8 cellular contexts compared by ENCODE assay signal in genomic region chr2:227890495-227891079, GRCh38. TPM values are rescaled to one million over a fixed set of nuclear protein-coding genes. Genes with fewer than 3 reads are reported as not detected.
DNase-seq lines count a peak whose midpoint lies in the region; ATAC-seq and TF ChIP-seq lines count a peak whose summit lies in the region.

No MANE protein-coding gene starts in this region.

- no peak overlapping the region for H3K27ac Mint-ChIP-seq in activated T-cell treated with anti-CD3 and anti-CD28 coated beads, Interleukin-2, amount 50 U/mL, for 72 hours

- DNase-seq in activated T-cell treated with anti-CD3 and anti-CD28 coated beads, Interleukin-2, amount 50 U/mL, for 72 hours, result no peak
- no peak for DNase-seq in activated T-cell treated with anti-CD3 and anti-CD28 coated beads, Interleukin-2, amount 50 U/mL, for 1 hour
- DNase-seq in NCI-H1105 treated with DMSO at 0.1 percent for 48 hours (lab: John Stamatoyannopoulos, UW), result peak; percentile 63
- DNase-seq in glomerular endothelial cell (ENCODE audit: extremely low read depth, low read depth, low spot score), result peak; percentile 41
- peak; percentile 62 for DNase-seq in renal cortical epithelial cell (ENCODE audit: low read depth)
- no peak for DNase-seq in activated CD8-positive, alpha-beta memory T cell treated with anti-CD3 and anti-CD28 coated beads, Interleukin-2, amount 50 U/mL, for 4 hours

- no peaks in the 10 kb centered on the region for H3K36me3 Mint-ChIP-seq in activated T-cell treated with anti-CD3 and anti-CD28 coated beads, Interleukin-2, amount 50 U/mL, for 72 hours (ENCODE audit: insufficient read depth in 2 of 2)

- peak; percentile 50 to 54 for ATAC-seq in activated T-cell treated with anti-CD3 and anti-CD28 coated beads, Interleukin-2, amount 50 U/mL, for 72 hours (replicated peaks in 1 of 2)
- ATAC-seq in HG02610 (IDR thresholded peaks at IDR 0.05; ENCODE audit: unreplicated experiment), result peak; percentile 80

- TF ChIP-seq CTCF in VCaP (conservative IDR thresholded peaks at IDR 0.05), result peak; percentile 68

- no peaks in the 10 kb centered on the region for H3K4me1 Mint-ChIP-seq in activated T-cell treated with anti-CD3 and anti-CD28 coated beads, Interleukin-2, amount 50 U/mL, for 72 hours (ENCODE audit: low read depth)

- H3K4me3 Mint-ChIP-seq in activated T-cell treated with anti-CD3 and anti-CD28 coated beads, Interleukin-2, amount 50 U/mL, for 72 hours, result no peak overlapping the region

- no peak overlapping the region for H3K27ac ChIP-seq in VCaP

- no peaks in the 10 kb centered on the region for H3K27me3 Mint-ChIP-seq in activated T-cell treated with anti-CD3 and anti-CD28 coated beads, Interleukin-2, amount 50 U/mL, for 72 hours (ENCODE audit: low read depth)

- no peaks in the 10 kb centered on the region for H3K9me3 Mint-ChIP-seq in activated T-cell treated with anti-CD3 and anti-CD28 coated beads, Interleukin-2, amount 50 U/mL, for 72 hours

RNA-seq across cellular contexts. Expression of gene DAW1, which starts 19.2 kb away (rescaled TPM):
- not detected for total RNA-seq in activated T-cell treated with anti-CD3 and anti-CD28 coated beads, Interleukin-2, amount 50 U/mL, for 72 hours
- total RNA-seq in glomerular endothelial cell (0.58 TPM in 1 of 2 replicates, not detected in the other), renal cortical epithelial cell (1.5 and 14.1 TPM in 2 replicates)

Comparison
In these comparisons a context has a peak if more than half of its experiments do, and no peak if none do; other contexts are left out.
1. DNase-seq: peak in NCI-H1105 treated with DMSO at 0.1 percent for 48 hours (single experiment), glomerular endothelial cell (single experiment) and renal cortical epithelial cell (single experiment); none in activated T-cell treated with anti-CD3 and anti-CD28 coated beads, Interleukin-2, amount 50 U/mL, for 72 hours (0 of 2), activated T-cell treated with anti-CD3 and anti-CD28 coated beads, Interleukin-2, amount 50 U/mL, for 1 hour (single experiment) and activated CD8-positive, alpha-beta memory T cell treated with anti-CD3 and anti-CD28 coated beads, Interleukin-2, amount 50 U/mL, for 4 hours (single experiment).